26 cellular contexts compared by ENCODE assay signal in genomic region chr1:5727871-5728643, GRCh38.
DNase-seq lines count a peak whose midpoint lies in the region; ATAC-seq and TF ChIP-seq lines count a peak whose summit lies in the region.
"Had no signal": no experiment of that assay in that cellular context is flagged by ENCODE, and none has a peak within 500 bp of the region (broad histone marks: within the 10 kb centered on the region; RNA-seq: fewer than 3 reads in every experiment).

No MANE protein-coding gene starts in this region.

- no peak overlapping the region for H3K4me3 ChIP-seq in mammary epithelial cell (replicated peaks in 1 of 3; ENCODE audit: insufficient read depth in 1 of 3, low read depth in 2 of 3, low read length in 3 of 3)
- H3K4me3 ChIP-seq in sigmoid colon = no peak overlapping the region
- H3K4me3 ChIP-seq: adrenal gland, body of pancreas, gastroesophageal sphincter, GM12878, transverse colon had no signal

- H3K4me3 Mint-ChIP-seq in MCF 10A (ENCODE audit: unreplicated experiment) = no peak overlapping the region
- no peak overlapping the region for H3K4me3 Mint-ChIP-seq in WTC11
- H3K4me3 Mint-ChIP-seq: activated CD4-positive, alpha-beta T cell treated with anti-CD3 and anti-CD28 coated beads for 36 hours; activated T-cell treated with anti-CD3 and anti-CD28 coated beads, Interleukin-2, amount 50 U/mL, for 24 hours had no signal

- H3K36me3 Mint-ChIP-seq in MCF 10A (ENCODE audit: insufficient read depth, unreplicated experiment) = no peaks in the 10 kb centered on the region
- H3K36me3 Mint-ChIP-seq in WTC11 = peaks cover 8% of the 10 kb centered on the region

- H3K4me1 ChIP-seq in mammary epithelial cell (ENCODE audit: insufficient read depth, low read length) (no peaks in the 10 kb centered on the region), sigmoid colon (peaks cover 0 to 10% (median 5%) of the 10 kb centered on the region in 4 donors)
- H3K4me1 ChIP-seq: adrenal gland, body of pancreas, transverse colon had no signal

- BruUV-seq in MCF 10A (replicated peaks; lab: Mats Ljungman, UMichigan) (no TSS peak), mammary epithelial cell (replicated peaks; lab: Mats Ljungman, UMichigan) (no TSS peak)

- H3K36me3 ChIP-seq in mammary epithelial cell (ENCODE audit: insufficient read depth, low read length) (no peaks in the 10 kb centered on the region), sigmoid colon (no peaks in the 10 kb centered on the region)
- H3K36me3 ChIP-seq: adrenal gland, gastroesophageal sphincter, transverse colon had no signal

- no peak overlapping the region for H2AFZ ChIP-seq in mammary epithelial cell (ENCODE audit: low read depth, low read length)

- H3K27me3 ChIP-seq in mammary epithelial cell (ENCODE audit: insufficient read depth, low read length) (no peaks in the 10 kb centered on the region), sigmoid colon (no peaks in the 10 kb centered on the region)
- H3K27me3 ChIP-seq: adrenal gland, body of pancreas, transverse colon had no signal

- in situ Hi-C loops in mammary epithelial cell (cut with MboI; ENCODE audit: low sequenced_read_pairs in 2 of 2) (loop anchor here in 1 of 2 donors (25.0 kb wide), 1 partner anchor 1066 kb away; the partner anchor contains the start of gene AJAP1), GM13977 (cut with MboI; ENCODE audit: low pct_unique_long_range_greater_than_20kb, low sequenced_read_pairs, unreplicated experiment) (loop anchor here (25.0 kb wide), 1 partner anchor 1816 kb away; the partner anchor contains the start of gene C1orf174)

- TF ChIP-seq CTCF in MCF 10A (IDR thresholded peaks at IDR 0.05; ENCODE audit: unreplicated experiment) (no peak), mammary epithelial cell (conservative IDR thresholded peaks at IDR 0.05 in 1 of 2, IDR thresholded peaks at IDR 0.05 in 1 of 2; ENCODE audit: extremely low read depth in 1 of 2, insufficient read depth in 1 of 2, low read depth in 1 of 2, low read length in 2 of 2) (no peak), WTC11 (IDR thresholded peaks at IDR 0.05) (no peak), sigmoid colon (IDR thresholded peaks at IDR 0.05) (no peak), GM13977 (IDR thresholded peaks at IDR 0.05; ENCODE audit: extremely low read depth, insufficient read depth, missing control alignments) (no peak)

- H3K9me3 ChIP-seq in mammary epithelial cell (replicated peaks; ENCODE audit: insufficient read depth, low read length) (peaks cover 7% of the 10 kb centered on the region), sigmoid colon (no peaks in the 10 kb centered on the region)
- H3K9me3 ChIP-seq: adrenal gland, body of pancreas, gastroesophageal sphincter, transverse colon had no signal

- ATAC-seq in WTC11 (no peak), HG03439 (IDR thresholded peaks at IDR 0.05; ENCODE audit: unreplicated experiment) (no peak)
- ATAC-seq: activated CD4-positive, alpha-beta T cell treated with anti-CD3 and anti-CD28 coated beads for 36 hours; body of pancreas; gastroesophageal sphincter; GM12878; Right ventricle myocardium inferior had no signal

- dilution Hi-C loops in mammary epithelial cell (cut with HindIII; ENCODE audit: low sequenced_read_pairs) = loop anchor here (10.0 kb wide), 1 partner anchor 223 kb away; no protein-coding TSS in a partner anchor

- TF ChIP-seq POLR2A in sigmoid colon (IDR thresholded peaks at IDR 0.05) = no peak

- H3K27ac Mint-ChIP-seq in MCF 10A (ENCODE audit: low read depth, unreplicated experiment) (peak overlapping the region; percentile 17), WTC11 (no peak overlapping the region)
- H3K27ac Mint-ChIP-seq: activated CD4-positive, alpha-beta T cell treated with anti-CD3 and anti-CD28 coated beads for 36 hours; activated T-cell treated with anti-CD3 and anti-CD28 coated beads, Interleukin-2, amount 50 U/mL, for 24 hours had no signal

- no peaks in the 10 kb centered on the region for H4K20me1 ChIP-seq in mammary epithelial cell (ENCODE audit: insufficient read depth, low read length)

- peaks cover 8% of the 10 kb centered on the region for H3K4me1 Mint-ChIP-seq in MCF 10A (ENCODE audit: insufficient read depth, unreplicated experiment)
- peaks cover 9% of the 10 kb centered on the region for H3K4me1 Mint-ChIP-seq in WTC11
- H3K4me1 Mint-ChIP-seq: activated CD4-positive, alpha-beta T cell treated with anti-CD3 and anti-CD28 coated beads for 36 hours had no signal

- no peaks in the 10 kb centered on the region for H3K27me3 Mint-ChIP-seq in MCF 10A (ENCODE audit: insufficient read depth, unreplicated experiment)
- no peaks in the 10 kb centered on the region for H3K27me3 Mint-ChIP-seq in WTC11 (ENCODE audit: low read depth)
- H3K27me3 Mint-ChIP-seq: activated CD4-positive, alpha-beta T cell treated with anti-CD3 and anti-CD28 coated beads for 36 hours had no signal

- H3K9ac ChIP-seq in mammary epithelial cell (ENCODE audit: insufficient read depth, low read length) = no peak overlapping the region

- TF ChIP-seq EP300 in sigmoid colon (IDR thresholded peaks at IDR 0.05) = no peak

- H3K27ac ChIP-seq in mammary epithelial cell (ENCODE audit: insufficient read depth, low read depth, low read length) (no peak overlapping the region), sigmoid colon (no peak overlapping the region)
- H3K27ac ChIP-seq: adrenal gland, body of pancreas, gastroesophageal sphincter, transverse colon had no signal

- POLR2A ChIA-PET in MCF 10A (lab: Yijun Ruan, JAX) = interaction anchor here (0.6 to 0.7 kb wide), 2 partner anchors 148 to 1113 kb away, joined by 4 read pairs; no protein-coding TSS in a partner anchor
- POLR2A ChIA-PET in WTC11 (lab: Charles Lee) = interaction anchor here (0.6 kb wide), 1 partner anchor 1892 kb away, joined by 4 read pairs; no protein-coding TSS in a partner anchor

- DNase-seq in MCF 10A (ENCODE audit: unreplicated experiment) (no peak), mammary epithelial cell (no peak), DMS79 treated with DMSO at 0.1 percent for 48 hours (lab: John Stamatoyannopoulos, UW) (peak; percentile 75), WTC11 (ENCODE audit: low spot score) (peak; percentile 2), sigmoid colon (peak; percentile 55), Ammon's horn (ENCODE audit: low spot score) (no peak), GM13977 (ENCODE audit: low spot score) (no peak)
- DNase-seq: ACHN; activated CD4-positive, alpha-beta T cell treated with anti-CD3 and anti-CD28 coated beads for 36 hours; activated naive CD4-positive, alpha-beta T cell; activated T-cell treated with anti-CD3 and anti-CD28 coated beads, Interleukin-2, amount 50 U/mL, for 24 hours; adrenal gland; body of pancreas; hippocampal formation; IMR-90; mesendoderm; NCI-H1092 treated with DMSO at 0.1 percent for 48 hours; NCI-H187; nucleus accumbens; small intestine; stimulated activated CD4-positive, alpha-beta T cell treated with anti-CD3 and anti-CD28 coated beads, Interleukin-2, amount 100 ng/mL, for 24 hours; transverse colon had no signal

- no peak overlapping the region for H3K4me2 ChIP-seq in mammary epithelial cell (ENCODE audit: insufficient read depth, low read depth, low read length)

- no peaks in the 10 kb centered on the region for H3K79me2 ChIP-seq in mammary epithelial cell (ENCODE audit: insufficient read depth, low read length)

- intact Hi-C loops in MCF 10A (cut with micrococcal nuclease) (no loop called here), mammary epithelial cell (cut with micrococcal nuclease) (no loop called here), sigmoid colon (cut with DNase I) (no loop called here)

- 45% methylated on average over 15 of the region's 17 CpGs for WGBS in mammary epithelial cell (ENCODE audit: low coverage, missing lambda C conversion rate)
- 77 to 78% methylated on average over 17 of the region's 17 CpGs for WGBS in sigmoid colon, 2 donors

- CTCF ChIA-PET in MCF 10A (lab: Yijun Ruan, JAX) (interaction anchor here (0.9 to 1.2 kb wide), 3 partner anchors 17 to 218 kb away, joined by 3 to 7 read pairs (median 4); no protein-coding TSS in a partner anchor), mammary epithelial cell (lab: Charles Lee; ENCODE audit: low non-redundant PET) (no interaction called here), WTC11 (lab: Charles Lee) (interaction anchor here (1.5 to 3.7 kb wide), 2 partner anchors 18 to 24 kb away, joined by 4 to 27 read pairs; no protein-coding TSS in a partner anchor)

- H3K9me3 Mint-ChIP-seq in MCF 10A (ENCODE audit: unreplicated experiment) = no peaks in the 10 kb centered on the region
- peaks cover 20% of the 10 kb centered on the region for H3K9me3 Mint-ChIP-seq in WTC11
- H3K9me3 Mint-ChIP-seq: activated T-cell treated with anti-CD3 and anti-CD28 coated beads, Interleukin-2, amount 50 U/mL, for 24 hours had no signal

TF ChIP-seq in WTC11, 78 proteins besides CTCF, POLR2A, EP300 and RAD21:
- no peak for TF ChIP-seq ZNF263 (CRISPR knock-in tag; IDR thresholded peaks at IDR 0.05; ENCODE audit: low read depth)
- TF ChIP-seq ZNF423 (CRISPR knock-in tag; IDR thresholded peaks at IDR 0.05) = no peak
- TF ChIP-seq ZBTB21 (CRISPR knock-in tag; IDR thresholded peaks at IDR 0.05; ENCODE audit: borderline replicate concordance) = no peak

Comparison
In these comparisons a context has a peak if more than half of its experiments do, and no peak if none do; other contexts are left out.
1. DNase-seq: peak in DMS79 treated with DMSO at 0.1 percent for 48 hours (single experiment), WTC11 (single experiment) and sigmoid colon (single experiment); none in MCF 10A (single experiment), mammary epithelial cell (single experiment), Ammon's horn (single experiment) and GM13977 (single experiment).